ENCODE assay signal across 26 cellular contexts in genomic region chr4:10162341-10163000, GRCh38. TPM values are rescaled to one million over a fixed set of nuclear protein-coding genes. Genes with fewer than 3 reads are reported as not detected.
DNase-seq lines count a peak whose midpoint lies in the region; ATAC-seq and TF ChIP-seq lines count a peak whose summit lies in the region.
"Had no signal": no experiment of that assay in that cellular context is flagged by ENCODE, and none has a peak within 500 bp of the region (broad histone marks: within the 10 kb centered on the region; RNA-seq: fewer than 3 reads in every experiment).

No MANE protein-coding gene starts in this region.

- peaks cover 10 to 60% (median 46%) of the 10 kb centered on the region in 10 experiments for H3K4me1 ChIP-seq in BLaER1 treated with 17β-estradiol and CSF1 and Interleukin-3, amounts not matched to agents 10 nM and 100 nM
- peaks cover 15% of the 10 kb centered on the region for H3K4me1 ChIP-seq in CD4-positive, CD25-positive, alpha-beta regulatory T cell (ENCODE audit: control insufficient read depth, insufficient read depth, low read length, poor library complexity, severe bottlenecking)
- H3K4me1 ChIP-seq in right lobe of liver: peaks cover 0 to 26% (median 9%) of the 10 kb centered on the region in 4 donors
- H3K4me1 ChIP-seq: lower lobe of right lung, upper lobe of right lung had no signal

- no peak for TF ChIP-seq CTCF in right lobe of liver (IDR thresholded peaks at IDR 0.05)

- H3K4me2 ChIP-seq in BLaER1 treated with 17β-estradiol and CSF1 and Interleukin-3, amounts not matched to agents 10 nM and 100 nM: peak overlapping the region; percentile 42 to 82 (median 70)

- no peaks in the 10 kb centered on the region for H3K27me3 ChIP-seq in BLaER1 treated with 17β-estradiol and CSF1 and Interleukin-3, amounts not matched to agents 10 nM and 100 nM
- no peaks in the 10 kb centered on the region for H3K27me3 ChIP-seq in CD4-positive, CD25-positive, alpha-beta regulatory T cell (ENCODE audit: control insufficient read depth, insufficient read depth, low read length)
- no peaks in the 10 kb centered on the region for H3K27me3 ChIP-seq in right lobe of liver
- H3K27me3 ChIP-seq: brain microvascular endothelial cell, dorsolateral prefrontal cortex, esophagus muscularis mucosa, upper lobe of right lung had no signal

- no peak overlapping the region for H3K4me3 ChIP-seq in BLaER1 treated with 17β-estradiol and CSF1 and Interleukin-3, amounts not matched to agents 10 nM and 100 nM
- H3K4me3 ChIP-seq in CD4-positive, CD25-positive, alpha-beta regulatory T cell (ENCODE audit: low read depth, low read length): peak overlapping the region; percentile 45
- peak overlapping the region in 1 of 3 donors; percentile 8 for H3K4me3 ChIP-seq in right lobe of liver
- H3K4me3 ChIP-seq: dorsolateral prefrontal cortex, esophagus muscularis mucosa, lower lobe of right lung, SK-N-MC, upper lobe of right lung had no signal

- H3K36me3 Mint-ChIP-seq in CD4-positive, CD25-positive, alpha-beta regulatory T cell: no peaks in the 10 kb centered on the region
- no peaks in the 10 kb centered on the region for H3K36me3 Mint-ChIP-seq in activated CD8-positive, alpha-beta T cell treated with anti-CD3 and anti-CD28 coated beads, Interleukin-2, amount 10 ng/mL, durations not matched to agents 7 days and 5 days (ENCODE audit: low read depth)
- H3K36me3 Mint-ChIP-seq: stimulated activated memory B cell treated with anti-CD40 and anti-IgM and Interleukin-4, amounts not matched to agents 10 μg/mL and 1 μg/mL and 100 μg/mL, for 72 hours had no signal

- CTCF ChIA-PET in activated CD8-positive, alpha-beta T cell treated with anti-CD3 and anti-CD28 coated beads, Interleukin-2, amount 10 ng/mL, durations not matched to agents 7 days and 5 days (lab: Charles Lee): interaction anchor here (0.7 to 4.8 kb wide), 10 partner anchors 9 to 375 kb away, joined by 3 to 31 read pairs (median 8); no protein-coding TSS in a partner anchor

- no peak for ATAC-seq in CD4-positive, CD25-positive, alpha-beta regulatory T cell (ENCODE audit: low read depth in 2 of 2)
- ATAC-seq in activated CD8-positive, alpha-beta T cell treated with anti-CD3 and anti-CD28 coated beads, Interleukin-2, amount 10 ng/mL, durations not matched to agents 7 days and 5 days: peak; percentile 2
- peak; percentile 76 to 80 (median 78) for ATAC-seq in right lobe of liver
- no peak for ATAC-seq in GM19467 (IDR thresholded peaks at IDR 0.05; ENCODE audit: unreplicated experiment)
- ATAC-seq: lower lobe of right lung; stimulated activated memory B cell treated with anti-CD40 and anti-IgM and Interleukin-4, amounts not matched to agents 10 μg/mL and 1 μg/mL and 100 μg/mL, for 72 hours; upper lobe of right lung had no signal

- 28% methylated on average over 7 of the region's 7 CpGs for whole genome bisulfite sequencing in right lobe of liver (ENCODE audit: insufficient coverage, low coverage, low lambda C conversion rate, missing lambda C conversion rate)

- no peak for TF ChIP-seq POLR2A in right lobe of liver (IDR thresholded peaks at IDR 0.05)

- peak overlapping the region in 1 of 4 donors; percentile 67 for H3K4me3 Mint-ChIP-seq in CD4-positive, CD25-positive, alpha-beta regulatory T cell
- no peak overlapping the region for H3K4me3 Mint-ChIP-seq in activated CD8-positive, alpha-beta T cell treated with anti-CD3 and anti-CD28 coated beads, Interleukin-2, amount 10 ng/mL, durations not matched to agents 7 days and 5 days
- H3K4me3 Mint-ChIP-seq: activated T-cell treated with anti-CD3 and anti-CD28 coated beads, Interleukin-2, amount 50 U/mL, for 24 hours; HFFc6; nephron progenitor cell; stimulated activated memory B cell treated with anti-CD40 and anti-IgM and Interleukin-4, amounts not matched to agents 10 μg/mL and 1 μg/mL and 100 μg/mL, for 72 hours had no signal

- H3K4me1 Mint-ChIP-seq in CD4-positive, CD25-positive, alpha-beta regulatory T cell: peaks cover 10 to 39% (median 21%) of the 10 kb centered on the region in 4 donors
- peaks cover 59% of the 10 kb centered on the region for H3K4me1 Mint-ChIP-seq in activated CD8-positive, alpha-beta T cell treated with anti-CD3 and anti-CD28 coated beads, Interleukin-2, amount 10 ng/mL, durations not matched to agents 7 days and 5 days (ENCODE audit: low read depth)
- H3K4me1 Mint-ChIP-seq: nephron progenitor cell had no signal

- H3K27me3 Mint-ChIP-seq in CD4-positive, CD25-positive, alpha-beta regulatory T cell: no peaks in the 10 kb centered on the region
- H3K27me3 Mint-ChIP-seq in activated CD8-positive, alpha-beta T cell treated with anti-CD3 and anti-CD28 coated beads, Interleukin-2, amount 10 ng/mL, durations not matched to agents 7 days and 5 days (ENCODE audit: low read depth): no peaks in the 10 kb centered on the region
- H3K27me3 Mint-ChIP-seq: activated T-cell treated with anti-CD3 and anti-CD28 coated beads, Interleukin-2, amount 50 U/mL, for 24 hours; stimulated activated memory B cell treated with anti-CD40 and anti-IgM and Interleukin-4, amounts not matched to agents 10 μg/mL and 1 μg/mL and 100 μg/mL, for 72 hours had no signal

- POLR2A ChIA-PET in activated CD8-positive, alpha-beta T cell treated with anti-CD3 and anti-CD28 coated beads, Interleukin-2, amount 10 ng/mL, durations not matched to agents 7 days and 5 days (lab: Charles Lee): interaction anchor here (1.3 to 2.0 kb wide), 2 partner anchors 45 to 46 kb away, joined by 4 to 10 read pairs; partner anchors contain the start of gene WDR1

- H3K27ac Mint-ChIP-seq in CD4-positive, CD25-positive, alpha-beta regulatory T cell: peak overlapping the region in 2 of 3 donors; percentile 52 to 83
- H3K27ac Mint-ChIP-seq in activated CD8-positive, alpha-beta T cell treated with anti-CD3 and anti-CD28 coated beads, Interleukin-2, amount 10 ng/mL, durations not matched to agents 7 days and 5 days: peak overlapping the region; percentile 93
- H3K27ac Mint-ChIP-seq: HFFc6; nephron progenitor cell; stimulated activated memory B cell treated with anti-CD40 and anti-IgM and Interleukin-4, amounts not matched to agents 10 μg/mL and 1 μg/mL and 100 μg/mL, for 72 hours had no signal

- no peak overlapping the region for H3K9ac ChIP-seq in BLaER1 treated with 17β-estradiol and CSF1 and Interleukin-3, amounts not matched to agents 10 nM and 100 nM

- H3K27ac ChIP-seq in BLaER1 treated with 17β-estradiol and CSF1 and Interleukin-3, amounts not matched to agents 10 nM and 100 nM: peak overlapping the region in 1 of 11 experiments; percentile 27; a peak in 1 of 22 replicates
- no peak overlapping the region for H3K27ac ChIP-seq in CD4-positive, CD25-positive, alpha-beta regulatory T cell (ENCODE audit: insufficient read depth, low read length, poor library complexity, severe bottlenecking)
- H3K27ac ChIP-seq in right lobe of liver: peak overlapping the region; percentile 57 to 81 (median 72)
- H3K27ac ChIP-seq: brain microvascular endothelial cell, dorsolateral prefrontal cortex, esophagus muscularis mucosa, lower lobe of right lung, SK-N-MC, upper lobe of right lung had no signal

- no peaks in the 10 kb centered on the region for H3K36me3 ChIP-seq in BLaER1 treated with 17β-estradiol and CSF1 and Interleukin-3, amounts not matched to agents 10 nM and 100 nM
- no peaks in the 10 kb centered on the region for H3K36me3 ChIP-seq in CD4-positive, CD25-positive, alpha-beta regulatory T cell (ENCODE audit: control insufficient read depth, insufficient read depth, low read length)
- no peaks in the 10 kb centered on the region for H3K36me3 ChIP-seq in right lobe of liver
- H3K36me3 ChIP-seq: brain microvascular endothelial cell, esophagus muscularis mucosa, lower lobe of right lung, upper lobe of right lung had no signal

- no peaks in the 10 kb centered on the region for H3K9me3 ChIP-seq in BLaER1 treated with 17β-estradiol and CSF1 and Interleukin-3, amounts not matched to agents 10 nM and 100 nM (replicated peaks in 1 of 11)
- H3K9me3 ChIP-seq in CD4-positive, CD25-positive, alpha-beta regulatory T cell (ENCODE audit: control insufficient read depth in 2 of 2, low read length in 2 of 2): no peaks in the 10 kb centered on the region
- no peaks in the 10 kb centered on the region for H3K9me3 ChIP-seq in right lobe of liver
- H3K9me3 ChIP-seq: esophagus muscularis mucosa, lower lobe of right lung, upper lobe of right lung had no signal

- no peaks in the 10 kb centered on the region for H3K9me3 Mint-ChIP-seq in CD4-positive, CD25-positive, alpha-beta regulatory T cell
- no peaks in the 10 kb centered on the region for H3K9me3 Mint-ChIP-seq in activated CD8-positive, alpha-beta T cell treated with anti-CD3 and anti-CD28 coated beads, Interleukin-2, amount 10 ng/mL, durations not matched to agents 7 days and 5 days (ENCODE audit: insufficient read depth)
- H3K9me3 Mint-ChIP-seq: activated T-cell treated with anti-CD3 and anti-CD28 coated beads, Interleukin-2, amount 50 U/mL, for 24 hours; HFFc6; nephron progenitor cell; stimulated activated memory B cell treated with anti-CD40 and anti-IgM and Interleukin-4, amounts not matched to agents 10 μg/mL and 1 μg/mL and 100 μg/mL, for 72 hours had no signal

- no peak for DNase-seq in CD4-positive, CD25-positive, alpha-beta regulatory T cell
- no peak for DNase-seq in activated CD8-positive, alpha-beta T cell treated with anti-CD3 and anti-CD28 coated beads, Interleukin-2, amount 10 ng/mL, durations not matched to agents 7 days and 5 days
- DNase-seq in right lobe of liver: peak in 2 of 3 donors; percentile 67 to 73
- DNase-seq in dedifferentiated amniotic fluid mesenchymal stem cell (ENCODE audit: extremely low spot score): no peak
- no peak for DNase-seq in activated effector memory CD4-positive, alpha-beta T cell treated with anti-CD3 and anti-CD28 coated beads, Interleukin-2, amount 50 U/mL, for 16 hours
- DNase-seq: activated CD4-positive, alpha-beta T cell treated with anti-CD3 and anti-CD28 coated beads for 1 hour; activated T-cell treated with anti-CD3 and anti-CD28 coated beads, Interleukin-2, amount 50 U/mL, for 24 hours; brain microvascular endothelial cell; C1 segment of cervical spinal cord; dorsolateral prefrontal cortex; foreskin fibroblast; HFFc6; KBM-7; lower lobe of right lung; MM.1S; NCI-H1930; NCI-H2171 treated with DMSO at 0.1 percent for 48 hours; NCI-H510A treated with DMSO at 0.1 percent for 48 hours; nephron progenitor cell; NK-92 treated with Interleukin-12 subunit alpha and Interleukin-12 subunit beta, amount 100 ng/mL, for 24 hours; upper lobe of right lung had no signal

- no peaks in the 10 kb centered on the region for H4K20me1 ChIP-seq in BLaER1 treated with 17β-estradiol and CSF1 and Interleukin-3, amounts not matched to agents 10 nM and 100 nM

- intact Hi-C loops in right lobe of liver (cut with DNase I): loop anchor here in 1 of 2 donors (10.0 kb wide), 1 partner anchor 222 kb away; no protein-coding TSS in a partner anchor

RNA-seq across cellular contexts. Expression of gene WDR1, which starts 45.9 kb away (rescaled TPM):
- 326 TPM for total RNA-seq in CD4-positive, CD25-positive, alpha-beta regulatory T cell
- polyA plus RNA-seq in CD4-positive, CD25-positive, alpha-beta regulatory T cell: 100 to 1,000 TPM; 312 to 422 (median 370) TPM
- 100 to 1,000 TPM; 516 to 550 TPM for total RNA-seq in activated CD8-positive, alpha-beta T cell treated with anti-CD3 and anti-CD28 coated beads, Interleukin-2, amount 10 ng/mL, durations not matched to agents 7 days and 5 days
- 100 to 1,000 TPM in 1 of 6 experiments, 10 to 100 TPM in 5; 65.1 to 149 (median 76.4) TPM for total RNA-seq in right lobe of liver

Comparison
In these comparisons a context has a peak if more than half of its experiments do, and no peak if none do; other contexts are left out.
1. ATAC-seq: peak in activated CD8-positive, alpha-beta T cell treated with anti-CD3 and anti-CD28 coated beads, Interleukin-2, amount 10 ng/mL, durations not matched to agents 7 days and 5 days (single experiment) and right lobe of liver (4 of 4); none in CD4-positive, CD25-positive, alpha-beta regulatory T cell (0 of 2) and GM19467 (single experiment).
2. DNase-seq: peak in right lobe of liver (2 of 3); none in CD4-positive, CD25-positive, alpha-beta regulatory T cell (0 of 3), activated CD8-positive, alpha-beta T cell treated with anti-CD3 and anti-CD28 coated beads, Interleukin-2, amount 10 ng/mL, durations not matched to agents 7 days and 5 days (single experiment), dedifferentiated amniotic fluid mesenchymal stem cell (single experiment) and activated effector memory CD4-positive, alpha-beta T cell treated with anti-CD3 and anti-CD28 coated beads, Interleukin-2, amount 50 U/mL, for 16 hours (single experiment).